Comparison of ENCODE assay signal across 1 cellular context in the genomic region with DNA sequence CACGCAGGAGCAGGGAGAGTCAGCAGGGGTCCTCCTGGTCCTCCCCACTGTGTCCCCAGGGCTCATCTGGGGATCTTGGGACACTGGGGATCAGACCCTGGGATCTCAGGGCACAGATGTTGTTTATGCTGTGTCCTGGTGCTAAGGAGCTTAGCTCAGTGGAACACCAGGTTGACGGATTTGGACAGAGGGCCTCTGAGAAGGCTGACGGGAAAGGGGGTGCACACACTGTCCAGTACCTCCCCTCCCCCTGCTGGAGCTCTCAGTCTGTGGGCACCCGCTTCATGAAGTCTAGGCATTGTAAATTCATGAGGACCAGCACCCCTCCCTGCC.
TF ChIP-seq lines count a peak whose summit lies in the region.

No MANE protein-coding gene starts in this region.

TF ChIP-seq in H1, 55 proteins besides CTCF, POLR2A, EP300 and RAD21:
- TF ChIP-seq RXRA (IDR thresholded peaks at IDR 0.05; ENCODE audit: insufficient read depth, low read depth, low read length): no peak
- TF ChIP-seq, protein P1, sequence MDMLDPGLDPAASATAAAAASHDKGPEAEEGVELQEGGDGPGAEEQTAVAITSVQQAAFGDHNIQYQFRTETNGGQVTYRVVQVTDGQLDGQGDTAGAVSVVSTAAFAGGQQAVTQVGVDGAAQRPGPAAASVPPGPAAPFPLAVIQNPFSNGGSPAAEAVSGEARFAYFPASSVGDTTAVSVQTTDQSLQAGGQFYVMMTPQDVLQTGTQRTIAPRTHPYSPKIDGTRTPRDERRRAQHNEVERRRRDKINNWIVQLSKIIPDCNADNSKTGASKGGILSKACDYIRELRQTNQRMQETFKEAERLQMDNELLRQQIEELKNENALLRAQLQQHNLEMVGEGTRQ (IDR thresholded peaks at IDR 0.05; ENCODE audit: low read length): no peak
- TF ChIP-seq, protein P2, sequence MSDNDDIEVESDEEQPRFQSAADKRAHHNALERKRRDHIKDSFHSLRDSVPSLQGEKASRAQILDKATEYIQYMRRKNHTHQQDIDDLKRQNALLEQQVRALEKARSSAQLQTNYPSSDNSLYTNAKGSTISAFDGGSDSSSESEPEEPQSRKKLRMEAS (IDR thresholded peaks at IDR 0.05): no peak
- TF ChIP-seq GTF2F1 (IDR thresholded peaks at IDR 0.05; ENCODE audit: borderline replicate concordance, low read depth, low read length): no peak
- TF ChIP-seq NANOG (IDR thresholded peaks at IDR 0.05; ENCODE audit: insufficient read depth, low read depth, low read length, poor library complexity, severe bottlenecking): no peak
- TF ChIP-seq BRCA1 (IDR thresholded peaks at IDR 0.05; ENCODE audit: low read depth, low read length): no peak
- TF ChIP-seq MAFK (IDR thresholded peaks at IDR 0.05; ENCODE audit: low read depth, low read length): no peak
- TF ChIP-seq SP1 (IDR thresholded peaks at IDR 0.05; ENCODE audit: low read depth, low read length): no peak
- TF ChIP-seq, protein P3, sequence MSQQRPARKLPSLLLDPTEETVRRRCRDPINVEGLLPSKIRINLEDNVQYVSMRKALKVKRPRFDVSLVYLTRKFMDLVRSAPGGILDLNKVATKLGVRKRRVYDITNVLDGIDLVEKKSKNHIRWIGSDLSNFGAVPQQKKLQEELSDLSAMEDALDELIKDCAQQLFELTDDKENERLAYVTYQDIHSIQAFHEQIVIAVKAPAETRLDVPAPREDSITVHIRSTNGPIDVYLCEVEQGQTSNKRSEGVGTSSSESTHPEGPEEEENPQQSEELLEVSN (IDR thresholded peaks at IDR 0.05): no peak
- TF ChIP-seq SP2 (IDR thresholded peaks at IDR 0.05; ENCODE audit: low read length): no peak
